1 cellular context compared by ENCODE assay signal in the genomic region with DNA sequence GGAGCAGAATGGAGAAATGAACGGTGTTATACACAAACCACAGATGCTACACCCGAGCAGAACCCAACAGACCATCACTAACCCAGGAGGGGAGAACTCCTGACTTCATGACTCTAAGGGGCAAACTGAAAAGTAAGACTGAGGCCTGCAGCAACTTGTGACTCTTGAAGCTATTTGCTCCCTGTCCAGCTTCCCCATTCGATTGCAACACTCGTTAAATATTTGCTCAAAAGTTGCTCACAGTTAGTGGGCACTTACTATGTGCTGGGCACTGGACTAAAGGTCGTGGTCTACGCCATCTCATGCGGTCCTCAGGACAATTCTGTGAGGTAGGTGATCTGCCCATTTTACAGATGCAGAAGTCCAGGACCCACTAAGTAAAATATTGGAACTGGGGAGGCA.
TF ChIP-seq lines count a peak whose summit lies in the region.

No MANE protein-coding gene starts in this region.

TF ChIP-seq in HepG2, 621 proteins besides CTCF, POLR2A, EP300 and RAD21 (continued from another document and continues in another):
- 0 out of 2 replicates have a peak, but pooled peaks have one; percentile 20 for TF ChIP-seq ELF3 (CRISPR knock-in tag; IDR thresholded peaks at IDR 0.05)
- no peak for TF ChIP-seq HOXA9 (CRISPR knock-in tag; IDR thresholded peaks at IDR 0.05; ENCODE audit: borderline replicate concordance)
- no peak for TF ChIP-seq PTBP1 (IDR thresholded peaks at IDR 0.05; ENCODE audit: low read depth, low read length, poor library complexity, severe bottlenecking)
- no peak for TF ChIP-seq ZNF326 (CRISPR knock-in tag; IDR thresholded peaks at IDR 0.05; ENCODE audit: borderline replicate concordance)
- TF ChIP-seq CREB1 (IDR thresholded peaks at IDR 0.05), result no peak
- no peak for TF ChIP-seq CREB1 (CRISPR knock-in tag; IDR thresholded peaks at IDR 0.05)
- TF ChIP-seq, protein P1, sequence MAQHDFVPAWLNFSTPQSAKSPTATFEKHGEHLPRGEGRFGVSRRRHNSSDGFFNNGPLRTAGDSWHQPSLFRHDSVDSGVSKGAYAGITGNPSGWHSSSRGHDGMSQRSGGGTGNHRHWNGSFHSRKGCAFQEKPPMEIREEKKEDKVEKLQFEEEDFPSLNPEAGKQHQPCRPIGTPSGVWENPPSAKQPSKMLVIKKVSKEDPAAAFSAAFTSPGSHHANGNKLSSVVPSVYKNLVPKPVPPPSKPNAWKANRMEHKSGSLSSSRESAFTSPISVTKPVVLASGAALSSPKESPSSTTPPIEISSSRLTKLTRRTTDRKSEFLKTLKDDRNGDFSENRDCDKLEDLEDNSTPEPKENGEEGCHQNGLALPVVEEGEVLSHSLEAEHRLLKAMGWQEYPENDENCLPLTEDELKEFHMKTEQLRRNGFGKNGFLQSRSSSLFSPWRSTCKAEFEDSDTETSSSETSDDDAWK (CRISPR knock-in tag; IDR thresholded peaks at IDR 0.05), result no peak
- no peak for TF ChIP-seq ZNF670 (CRISPR knock-in tag; IDR thresholded peaks at IDR 0.05; ENCODE audit: borderline replicate concordance)
- TF ChIP-seq ZNF605 (CRISPR knock-in tag; IDR thresholded peaks at IDR 0.05), result no peak
- peak; percentile 95 for TF ChIP-seq ZNF7 (CRISPR knock-in tag; IDR thresholded peaks at IDR 0.05)
- TF ChIP-seq ZNF281 (CRISPR knock-in tag; IDR thresholded peaks at IDR 0.05; ENCODE audit: borderline replicate concordance), result no peak
- no peak for TF ChIP-seq ZNF431 (CRISPR knock-in tag; IDR thresholded peaks at IDR 0.05; ENCODE audit: borderline replicate concordance, low read depth)
- TF ChIP-seq ZNF83 (CRISPR knock-in tag; IDR thresholded peaks at IDR 0.05; ENCODE audit: borderline replicate concordance), result no peak
- no peak for TF ChIP-seq ZFX (CRISPR knock-in tag; IDR thresholded peaks at IDR 0.05; ENCODE audit: low read depth)
- TF ChIP-seq NR2F6 (IDR thresholded peaks at IDR 0.05), result no peak
- 0 out of 2 replicates have a peak, but pooled peaks have one; percentile 8 for TF ChIP-seq NR2F6 (CRISPR knock-in tag; IDR thresholded peaks at IDR 0.05)
- peak; percentile 57; the same call in 1 of the 2 replicates for TF ChIP-seq POGZ (CRISPR knock-in tag; IDR thresholded peaks at IDR 0.05)
- no peak for TF ChIP-seq FUBP1 (CRISPR knock-in tag; IDR thresholded peaks at IDR 0.05; ENCODE audit: borderline replicate concordance)
- no peak for TF ChIP-seq ZNF550 (CRISPR knock-in tag; IDR thresholded peaks at IDR 0.05; ENCODE audit: borderline replicate concordance)
- TF ChIP-seq ZKSCAN1 (IDR thresholded peaks at IDR 0.05; ENCODE audit: low read length), result peak; percentile 91
- no peak for TF ChIP-seq ZNF383 (CRISPR knock-in tag; IDR thresholded peaks at IDR 0.05; ENCODE audit: borderline replicate concordance)
- TF ChIP-seq ZFP90 (CRISPR knock-in tag; IDR thresholded peaks at IDR 0.05; ENCODE audit: borderline replicate concordance), result no peak
- no peak for TF ChIP-seq EZH2 (conservative IDR thresholded peaks at IDR 0.05; ENCODE audit: low read depth, low read length)
- no peak for TF ChIP-seq ZNF138 (CRISPR knock-in tag; IDR thresholded peaks at IDR 0.05; ENCODE audit: low read depth)
- TF ChIP-seq FOSL2 (CRISPR knock-in tag; IDR thresholded peaks at IDR 0.05), result peak; percentile 57
- TF ChIP-seq HNF1A (IDR thresholded peaks at IDR 0.05; ENCODE audit: low read depth), result no peak
- TF ChIP-seq HNF1A (CRISPR knock-in tag; IDR thresholded peaks at IDR 0.05; ENCODE audit: borderline replicate concordance), result no peak
- TF ChIP-seq, protein P2, sequence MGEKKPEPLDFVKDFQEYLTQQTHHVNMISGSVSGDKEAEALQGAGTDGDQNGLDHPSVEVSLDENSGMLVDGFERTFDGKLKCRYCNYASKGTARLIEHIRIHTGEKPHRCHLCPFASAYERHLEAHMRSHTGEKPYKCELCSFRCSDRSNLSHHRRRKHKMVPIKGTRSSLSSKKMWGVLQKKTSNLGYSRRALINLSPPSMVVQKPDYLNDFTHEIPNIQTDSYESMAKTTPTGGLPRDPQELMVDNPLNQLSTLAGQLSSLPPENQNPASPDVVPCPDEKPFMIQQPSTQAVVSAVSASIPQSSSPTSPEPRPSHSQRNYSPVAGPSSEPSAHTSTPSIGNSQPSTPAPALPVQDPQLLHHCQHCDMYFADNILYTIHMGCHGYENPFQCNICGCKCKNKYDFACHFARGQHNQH (CRISPR knock-in tag; IDR thresholded peaks at IDR 0.05), result no peak
- TF ChIP-seq TBL1XR1 (IDR thresholded peaks at IDR 0.05; ENCODE audit: borderline replicate concordance, low read length, partially characterized antibody), result no peak
- TF ChIP-seq ZNF629 (CRISPR knock-in tag; conservative IDR thresholded peaks at IDR 0.05), result peak; percentile 94
- TF ChIP-seq NFKBIZ (CRISPR knock-in tag; IDR thresholded peaks at IDR 0.05), result no peak
- TF ChIP-seq SALL1 (CRISPR knock-in tag; IDR thresholded peaks at IDR 0.05), result peak; percentile 29; the same call in 1 of the 2 replicates
- no peak for TF ChIP-seq ZNF205 (CRISPR knock-in tag; IDR thresholded peaks at IDR 0.05)
- TF ChIP-seq ZNF569 (CRISPR knock-in tag; IDR thresholded peaks at IDR 0.05; ENCODE audit: borderline replicate concordance), result no peak
- TF ChIP-seq, protein P3, sequence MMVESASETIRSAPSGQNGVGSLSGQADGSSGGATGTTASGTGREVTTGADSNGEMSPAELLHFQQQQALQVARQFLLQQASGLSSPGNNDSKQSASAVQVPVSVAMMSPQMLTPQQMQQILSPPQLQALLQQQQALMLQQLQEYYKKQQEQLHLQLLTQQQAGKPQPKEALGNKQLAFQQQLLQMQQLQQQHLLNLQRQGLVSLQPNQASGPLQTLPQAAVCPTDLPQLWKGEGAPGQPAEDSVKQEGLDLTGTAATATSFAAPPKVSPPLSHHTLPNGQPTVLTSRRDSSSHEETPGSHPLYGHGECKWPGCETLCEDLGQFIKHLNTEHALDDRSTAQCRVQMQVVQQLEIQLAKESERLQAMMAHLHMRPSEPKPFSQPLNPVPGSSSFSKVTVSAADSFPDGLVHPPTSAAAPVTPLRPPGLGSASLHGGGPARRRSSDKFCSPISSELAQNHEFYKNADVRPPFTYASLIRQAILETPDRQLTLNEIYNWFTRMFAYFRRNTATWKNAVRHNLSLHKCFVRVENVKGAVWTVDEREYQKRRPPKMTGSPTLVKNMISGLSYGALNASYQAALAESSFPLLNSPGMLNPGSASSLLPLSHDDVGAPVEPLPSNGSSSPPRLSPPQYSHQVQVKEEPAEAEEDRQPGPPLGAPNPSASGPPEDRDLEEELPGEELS (CRISPR knock-in tag; IDR thresholded peaks at IDR 0.05), result 0 out of 2 replicates have a peak, but pooled peaks have one; percentile 23
- no peak for TF ChIP-seq MATR3 (CRISPR knock-in tag; IDR thresholded peaks at IDR 0.05)
- TF ChIP-seq ZNF280B (CRISPR knock-in tag; IDR thresholded peaks at IDR 0.05; ENCODE audit: borderline replicate concordance), result no peak
- TF ChIP-seq ZNF292 (CRISPR knock-in tag; IDR thresholded peaks at IDR 0.05; ENCODE audit: borderline replicate concordance, low read depth), result no peak
- no peak for TF ChIP-seq REPIN1 (CRISPR knock-in tag; IDR thresholded peaks at IDR 0.05; ENCODE audit: borderline replicate concordance, low read depth)
